ENCODE assay signal across 17 cellular contexts in genomic region chr7:1248459-1249131, GRCh38. TPM values are rescaled to one million over a fixed set of nuclear protein-coding genes. Genes with fewer than 3 reads are reported as not detected.
A peak's percentile ranks its signal among the peaks of the same experiment; 100 is the strongest.
DNase-seq lines count a peak whose midpoint lies in the region; ATAC-seq, FAIRE-seq and TF ChIP-seq lines count a peak whose summit lies in the region.
"Had no signal": no experiment of that assay in that cellular context is flagged by ENCODE, and none has a peak within 500 bp of the region (broad histone marks: within the 10 kb centered on the region; RNA-seq: fewer than 3 reads in every experiment).

No MANE protein-coding gene starts in this region.

- H3K27ac Mint-ChIP-seq in stimulated activated naive CD8-positive, alpha-beta T cell treated with anti-CD3 and anti-CD28 coated beads, Interleukin-15, amount 100 ng/mL, for 72 hours = no peak overlapping the region
- H3K27ac Mint-ChIP-seq: memory B cell had no signal

- FAIRE-seq in HepG2 (lab: Jason Lieb, UNC) = no peak
- FAIRE-seq: GM12892 had no signal

- POLR2A ChIA-PET in HepG2 (lab: Yijun Ruan, JAX) = no interaction called here

- no peak for TF ChIP-seq CTCF in HepG2 (CRISPR knock-in tag; IDR thresholded peaks at IDR 0.05)

- H3K27me3 Mint-ChIP-seq in stimulated activated naive CD8-positive, alpha-beta T cell treated with anti-CD3 and anti-CD28 coated beads, Interleukin-15, amount 100 ng/mL, for 72 hours = peaks cover 88% of the 10 kb centered on the region

- 35% methylated on average over 13 of the region's 32 CpGs for WGBS in HepG2 (ENCODE audit: low lambda C conversion rate)

- H3K27me3 ChIP-seq in HepG2 (ENCODE audit: control insufficient read depth in 1 of 2, insufficient read depth in 2 of 2, low read length in 2 of 2) = peaks cover 14 to 86% of the 10 kb centered on the region in 2 experiments

- no peak overlapping the region for H3K4me3 ChIP-seq in HepG2 (replicated peaks in 1 of 3; ENCODE audit: insufficient read depth in 1 of 3, low read depth in 2 of 3, low read length in 3 of 3)
- H3K4me3 ChIP-seq: body of pancreas, ovary had no signal

- no peaks in the 10 kb centered on the region for H4K20me1 ChIP-seq in HepG2 (ENCODE audit: insufficient read depth, low read length)

- no peaks in the 10 kb centered on the region for H3K36me3 ChIP-seq in HepG2 (replicated peaks in 1 of 2; ENCODE audit: control insufficient read depth in 1 of 2, insufficient read depth in 2 of 2, low read length in 2 of 2)
- H3K36me3 ChIP-seq: ovary had no signal

- no peak for TF ChIP-seq RAD21 in HepG2 (CRISPR knock-in tag; IDR thresholded peaks at IDR 0.05)

- peaks cover 29% of the 10 kb centered on the region for H3K4me1 ChIP-seq in HepG2 (ENCODE audit: insufficient read depth, low read length)

- H3K27ac ChIP-seq in HepG2 (ENCODE audit: extremely low read length, insufficient read depth, low read length) = no peak overlapping the region
- H3K27ac ChIP-seq: body of pancreas, ovary had no signal

- H3K79me2 ChIP-seq in HepG2 (ENCODE audit: insufficient read depth, low read length) = no peaks in the 10 kb centered on the region

- TF ChIP-seq EP300 in HepG2 (IDR thresholded peaks at IDR 0.05; ENCODE audit: low read depth in 2 of 2, low read length in 2 of 2) (no peak), HepG2 (CRISPR knock-in tag; IDR thresholded peaks at IDR 0.05; ENCODE audit: borderline replicate concordance) (no peak)

- no peak for DNase-seq in stimulated activated naive CD8-positive, alpha-beta T cell treated with anti-CD3 and anti-CD28 coated beads, Interleukin-15, amount 100 ng/mL, for 72 hours
- DNase-seq in stimulated activated naive CD8-positive, alpha-beta T cell treated with anti-CD3 and anti-CD28 coated beads, Interleukin-15, Interleukin-2, amounts not matched to agents 100 U/mL and 50 U/mL, for 24 hours = no peak
- DNase-seq in RPMI8226 (peak; percentile 48), HepG2 (ENCODE audit: low spot score) (no peak), HK-2 (ENCODE audit: unreplicated experiment) (no peak), mesenteric fat pad (ENCODE audit: low spot score) (no peak), dedifferentiated amniotic fluid mesenchymal stem cell (ENCODE audit: extremely low spot score) (no peak)
- DNase-seq: activated gamma-delta T cell, body of pancreas, EL, ovary had no signal

- CTCF ChIA-PET in HepG2 (lab: Yijun Ruan, JAX; ENCODE audit: low intra/inter-chr PET ratio, low total read pairs) = no interaction called here

- no peaks in the 10 kb centered on the region for H3K9me3 ChIP-seq in HepG2 (ENCODE audit: low read length)
- H3K9me3 ChIP-seq: body of pancreas, ovary had no signal

- H2AFZ ChIP-seq in HepG2 (ENCODE audit: low read length) = no peak overlapping the region

- H3K9ac ChIP-seq in HepG2 (ENCODE audit: insufficient read depth, low read depth, low read length) = no peak overlapping the region

- no peak for TF ChIP-seq POLR2A in HepG2 (IDR thresholded peaks at IDR 0.05; ENCODE audit: insufficient read depth in 1 of 2, low read depth in 2 of 2, low read length in 2 of 2)

- H3K4me1 Mint-ChIP-seq in stimulated activated naive CD8-positive, alpha-beta T cell treated with anti-CD3 and anti-CD28 coated beads, Interleukin-15, amount 100 ng/mL, for 72 hours = peaks cover 30% of the 10 kb centered on the region

- no TSS peak for BruUV-seq in HepG2 (replicated peaks; lab: Mats Ljungman, UMichigan)

- H3K9me3 Mint-ChIP-seq in stimulated activated naive CD8-positive, alpha-beta T cell treated with anti-CD3 and anti-CD28 coated beads, Interleukin-15, amount 100 ng/mL, for 72 hours = no peaks in the 10 kb centered on the region
- H3K9me3 Mint-ChIP-seq: memory B cell had no signal

- intact Hi-C loops in HepG2 (cut with micrococcal nuclease; ENCODE audit: unreplicated experiment) = no loop called here

- no peak overlapping the region for H3K4me2 ChIP-seq in HepG2 (ENCODE audit: low read depth, low read length)

- peak; percentile 45 for ATAC-seq in stimulated activated naive CD8-positive, alpha-beta T cell treated with anti-CD3 and anti-CD28 coated beads, Interleukin-15, amount 100 ng/mL, for 72 hours
- ATAC-seq in stimulated activated naive CD8-positive, alpha-beta T cell treated with anti-CD3 and anti-CD28 coated beads, Interleukin-15, Interleukin-2, amounts not matched to agents 100 U/mL and 50 U/mL, for 24 hours = no peak
- ATAC-seq in HepG2 (peak; percentile 12; the same call in 1 of the 3 replicates), HG03354 (IDR thresholded peaks at IDR 0.05; ENCODE audit: poor library complexity, severe bottlenecking, unreplicated experiment) (no peak)
- ATAC-seq: body of pancreas, SK-N-SH treated with all-trans-retinoic acid at 6 μM for 48 hours had no signal

- in situ Hi-C loops in HepG2 (cut with HindIII; ENCODE audit: extremely low pct_ligation_motif_present, low pct_unique_long_range_greater_than_20kb) = no loop called here

- H3K4me3 Mint-ChIP-seq in stimulated activated naive CD8-positive, alpha-beta T cell treated with anti-CD3 and anti-CD28 coated beads, Interleukin-15, amount 100 ng/mL, for 72 hours = peak overlapping the region in 1 of 2 donors; percentile 22
- H3K4me3 Mint-ChIP-seq: memory B cell had no signal

TF ChIP-seq in HepG2, 621 proteins besides CTCF, POLR2A, EP300 and RAD21 (continues in another document):
- TF ChIP-seq NRL (CRISPR knock-in tag; IDR thresholded peaks at IDR 0.05; ENCODE audit: borderline replicate concordance) (no peak), NR2F2 (IDR thresholded peaks at IDR 0.05; ENCODE audit: borderline replicate concordance, low read depth) (no peak), THAP9 (CRISPR knock-in tag; IDR thresholded peaks at IDR 0.05; ENCODE audit: borderline replicate concordance) (no peak), ZNF605 (CRISPR knock-in tag; IDR thresholded peaks at IDR 0.05) (no peak), ZKSCAN5 (CRISPR knock-in tag; IDR thresholded peaks at IDR 0.05) (no peak), ZBTB2 (CRISPR knock-in tag; IDR thresholded peaks at IDR 0.05; ENCODE audit: low read depth) (no peak), ZNF562 (CRISPR knock-in tag; IDR thresholded peaks at IDR 0.05; ENCODE audit: borderline replicate concordance) (no peak), ZNF121 (CRISPR knock-in tag; IDR thresholded peaks at IDR 0.05) (no peak), ZNF354B (CRISPR knock-in tag; IDR thresholded peaks at IDR 0.05) (no peak), SP1 (IDR thresholded peaks at IDR 0.05) (no peak), SP1 (CRISPR knock-in tag; IDR thresholded peaks at IDR 0.05) (no peak), MXD4 (CRISPR knock-in tag; IDR thresholded peaks at IDR 0.05) (no peak)

RNA-seq across cellular contexts. Expression of gene UNCX, which starts 15.9 kb away (rescaled TPM):
- total RNA-seq in HepG2 (2016; rRNA removed; fragmentation: Illumina TruSeq; extraction: Trizol) (not detected in 2 replicates), mesenteric fat pad (not detected)
- not detected in 2 replicates for total RNA-seq in HepG2 (2016; cell fraction: cytosol; rRNA removed; fragmentation: Illumina TruSeq; extraction: Trizol; ENCODE audit: low read depth)
- total RNA-seq in HepG2 (2016; cell fraction: insoluble cytoplasmic fraction; rRNA removed; fragmentation: Illumina TruSeq; extraction: Trizol) = not detected in 2 replicates
- not detected in 2 replicates for total RNA-seq in HepG2 (2016; cell fraction: membrane; rRNA removed; fragmentation: Illumina TruSeq; extraction: Trizol)
- not detected in 2 replicates for total RNA-seq in HepG2 (2016; cell fraction: nucleus; rRNA removed; fragmentation: Illumina TruSeq; extraction: Trizol)
- polyA plus RNA-seq in HepG2 (2011; rRNA removed) = not detected in 2 replicates
- polyA plus RNA-seq in HepG2 (2011; cell fraction: cytosol; rRNA removed) = not detected in 2 replicates
- polyA plus RNA-seq in HepG2 (2011; cell fraction: nucleus; rRNA removed) = not detected in 2 replicates
- polyA plus RNA-seq in HepG2 (2012) = not detected in 2 replicates
- not detected in 2 replicates for polyA plus RNA-seq in HepG2 (2016; cell fraction: cytosol; fragmentation: Illumina TruSeq; extraction: Trizol; ENCODE audit: low read depth)
- polyA plus RNA-seq in HepG2 (2016; cell fraction: insoluble cytoplasmic fraction; fragmentation: Illumina TruSeq; extraction: Trizol; ENCODE audit: low read depth) = not detected in 2 replicates
- polyA plus RNA-seq in HepG2 (2016; cell fraction: membrane; fragmentation: Illumina TruSeq; extraction: Trizol; ENCODE audit: low read depth) = not detected in 2 replicates
- not detected in 2 replicates for polyA plus RNA-seq in HepG2 (2016; cell fraction: nucleus; fragmentation: Illumina TruSeq; extraction: Trizol; ENCODE audit: insufficient read depth, low read depth)
- not detected in 2 replicates for polyA minus RNA-seq in HepG2 (2011; rRNA and poly(A)+ RNA removed; ENCODE audit: low replicate concordance)
- polyA minus RNA-seq in HepG2 (2011; cell fraction: cytosol; rRNA and poly(A)+ RNA removed) = not detected in 2 replicates
- polyA minus RNA-seq in HepG2 (2011; cell fraction: nucleus; rRNA and poly(A)+ RNA removed) = not detected in 2 replicates
- total RNA-seq: body of pancreas, HT1080, ovary had no signal
- polyA plus RNA-seq: BJ, ovary had no signal

Comparison
In these comparisons a context has a peak if more than half of its experiments do, and no peak if none do; other contexts are left out.
1. ATAC-seq: peak in stimulated activated naive CD8-positive, alpha-beta T cell treated with anti-CD3 and anti-CD28 coated beads, Interleukin-15, amount 100 ng/mL, for 72 hours (single experiment) and HepG2 (single experiment); none in stimulated activated naive CD8-positive, alpha-beta T cell treated with anti-CD3 and anti-CD28 coated beads, Interleukin-15, Interleukin-2, amounts not matched to agents 100 U/mL and 50 U/mL, for 24 hours (single experiment) and HG03354 (single experiment).